ENCODE assay signal across 22 cellular contexts in genomic region chr4:171985129-171985528, GRCh38.
DNase-seq lines count a peak whose midpoint lies in the region; ATAC-seq, FAIRE-seq and TF ChIP-seq lines count a peak whose summit lies in the region.
"Had no signal": no experiment of that assay in that cellular context is flagged by ENCODE, and none has a peak within 500 bp of the region (broad histone marks: within the 10 kb centered on the region; RNA-seq: fewer than 3 reads in every experiment).

No MANE protein-coding gene starts in this region.

- DNase-seq in A172 (ENCODE audit: low spot score) (peak; percentile 67), ELR (ENCODE audit: low read depth) (peak; percentile 14), RCC 7860 (ENCODE audit: low spot score) (peak; percentile 6), fibroblast of mammary gland (ENCODE audit: low read depth) (peak; percentile 1), ascending aorta (ENCODE audit: low spot score in 2 of 2) (no peak)
- DNase-seq in activated T-cell treated with anti-CD3 and anti-CD28 coated beads, Interleukin-2, amount 50 U/mL, for 72 hours: no peak
- DNase-seq in stimulated activated CD4-positive, alpha-beta T cell treated with anti-CD3 and anti-CD28 coated beads, Interleukin-4, amount 100 ng/mL, for 24 hours: no peak
- DNase-seq: ACHN, AML-193, COR-L47, GM23248, HCEC 1CT, MV-4-11, NCI-H1417, NCI-H187 treated with DMSO at 0.1 percent for 48 hours, NCI-H524 treated with DMSO at 0.1 percent for 48 hours, SHP77 treated with DMSO at 0.1 percent for 48 hours had no signal

- H3K9me3 ChIP-seq in ascending aorta: no peaks in the 10 kb centered on the region

- H3K4me3 Mint-ChIP-seq in activated T-cell treated with anti-CD3 and anti-CD28 coated beads, Interleukin-2, amount 50 U/mL, for 72 hours: no peak overlapping the region
- H3K4me3 Mint-ChIP-seq: CD14-positive monocyte had no signal

- H3K36me3 ChIP-seq in ascending aorta: no peaks in the 10 kb centered on the region

- H3K27me3 Mint-ChIP-seq in activated T-cell treated with anti-CD3 and anti-CD28 coated beads, Interleukin-2, amount 50 U/mL, for 72 hours (ENCODE audit: low read depth): no peaks in the 10 kb centered on the region

- H3K27me3 ChIP-seq in ascending aorta: no peaks in the 10 kb centered on the region

- peaks cover 15 to 23% of the 10 kb centered on the region in 2 donors for H3K9me3 Mint-ChIP-seq in activated T-cell treated with anti-CD3 and anti-CD28 coated beads, Interleukin-2, amount 50 U/mL, for 72 hours

- TF ChIP-seq CTCF in fibroblast of mammary gland (conservative IDR thresholded peaks at IDR 0.05; ENCODE audit: control insufficient read depth, insufficient read depth, low read depth, low read length) (no peak), ascending aorta (IDR thresholded peaks at IDR 0.05) (no peak)

- intact Hi-C loops in ascending aorta (cut with DNase I): no loop called here

- no peak overlapping the region for H3K27ac ChIP-seq in ascending aorta
- H3K27ac ChIP-seq: GM23248 had no signal

- no peaks in the 10 kb centered on the region for H3K4me1 ChIP-seq in ascending aorta

- H3K4me3 ChIP-seq in fibroblast of mammary gland (ENCODE audit: control insufficient read depth, low read depth, low read length) (no peak overlapping the region), ascending aorta (no peak overlapping the region)
- H3K4me3 ChIP-seq: GM12878, GM23248 had no signal

- H3K36me3 Mint-ChIP-seq in activated T-cell treated with anti-CD3 and anti-CD28 coated beads, Interleukin-2, amount 50 U/mL, for 72 hours (ENCODE audit: insufficient read depth in 2 of 2): no peaks in the 10 kb centered on the region
- H3K36me3 Mint-ChIP-seq: CD14-positive monocyte had no signal

- no peak overlapping the region for H3K27ac Mint-ChIP-seq in activated T-cell treated with anti-CD3 and anti-CD28 coated beads, Interleukin-2, amount 50 U/mL, for 72 hours
- H3K27ac Mint-ChIP-seq: CD14-positive monocyte had no signal

- H3K4me1 Mint-ChIP-seq in activated T-cell treated with anti-CD3 and anti-CD28 coated beads, Interleukin-2, amount 50 U/mL, for 72 hours (ENCODE audit: low read depth): no peaks in the 10 kb centered on the region
- H3K4me1 Mint-ChIP-seq: CD14-positive monocyte had no signal

- ATAC-seq in activated T-cell treated with anti-CD3 and anti-CD28 coated beads, Interleukin-2, amount 50 U/mL, for 72 hours (replicated peaks in 1 of 2): no peak
- ATAC-seq in GM19467 (IDR thresholded peaks at IDR 0.05; ENCODE audit: unreplicated experiment): no peak
- ATAC-seq: GM12878 had no signal

- FAIRE-seq in RCC 7860 (lab: Jason Lieb, UNC): no peak
- FAIRE-seq: G401.6, GM12878, HTR-8/SVneo had no signal

Comparison
In these comparisons a context has a peak if more than half of its experiments do, and no peak if none do; other contexts are left out.
1. DNase-seq: peak in A172 (single experiment), ELR (single experiment), RCC 7860 (single experiment) and fibroblast of mammary gland (single experiment); none in ascending aorta (0 of 2), activated T-cell treated with anti-CD3 and anti-CD28 coated beads, Interleukin-2, amount 50 U/mL, for 72 hours (0 of 2) and stimulated activated CD4-positive, alpha-beta T cell treated with anti-CD3 and anti-CD28 coated beads, Interleukin-4, amount 100 ng/mL, for 24 hours (single experiment).